Comparison of ENCODE assay signal across 9 cellular contexts in the genomic region with DNA sequence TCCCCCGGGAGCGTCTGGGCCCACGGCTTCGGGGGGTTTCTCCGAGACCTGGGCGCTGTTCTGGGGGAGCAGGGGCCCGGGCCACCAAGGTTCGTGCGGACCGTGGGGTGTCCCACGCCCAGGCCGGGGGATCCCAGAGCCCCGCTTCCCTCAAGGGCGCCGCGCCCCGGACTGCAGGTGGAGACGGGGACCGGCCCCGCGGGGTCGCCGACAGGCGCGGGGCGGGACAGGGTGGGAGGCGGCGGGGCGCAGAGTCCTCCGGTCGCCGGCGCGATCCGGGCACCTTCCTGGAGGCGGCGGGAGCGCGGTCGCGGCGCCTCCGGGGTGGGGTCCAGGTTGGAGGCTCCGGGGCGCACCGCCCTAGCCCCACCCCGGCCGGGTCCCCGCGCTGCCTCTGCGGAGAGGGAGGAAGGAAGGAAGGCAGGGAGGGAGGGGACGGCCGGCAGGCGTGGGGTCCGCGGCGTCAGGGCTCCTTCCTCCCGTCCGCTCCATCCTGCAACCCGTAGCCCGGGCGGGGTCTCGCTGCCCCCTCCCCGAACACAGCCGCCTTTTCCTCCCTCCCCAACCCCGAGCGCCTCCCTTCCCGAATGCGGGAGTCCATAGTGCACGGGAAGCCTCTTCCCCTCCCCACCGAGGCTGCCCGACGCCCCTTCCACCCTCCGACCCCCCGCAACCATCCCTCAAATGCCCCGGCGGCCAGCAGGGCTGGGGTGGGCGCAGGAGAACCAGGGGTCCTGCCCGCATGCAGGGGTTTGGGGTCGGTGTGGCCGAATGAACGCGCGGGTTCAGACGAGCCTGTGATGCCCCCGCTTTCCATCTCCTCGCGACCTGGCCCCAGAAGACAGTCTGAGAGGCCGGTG. TPM values are rescaled to one million over a fixed set of nuclear protein-coding genes. Genes with fewer than 3 reads are reported as not detected.
DNase-seq lines count a peak whose midpoint lies in the region; TF ChIP-seq lines count a peak whose summit lies in the region.
"Had no signal": no experiment of that assay in that cellular context is flagged by ENCODE, and none has a peak within 500 bp of the region (broad histone marks: within the 10 kb centered on the region; RNA-seq: fewer than 3 reads in every experiment).

No MANE protein-coding gene starts in this region.

- H3K9me2 ChIP-seq in MM.1S (replicated peaks; ENCODE audit: insufficient read depth, low read length), result no peaks in the 10 kb centered on the region

- peak overlapping the region; percentile 81 for H3K4me2 ChIP-seq in mesenchymal stem cell (ENCODE audit: low read length, poor library complexity, severe bottlenecking)
- H3K4me2 ChIP-seq in MM.1S (ENCODE audit: low read depth, low read length), result no peak overlapping the region

- H2BK15ac ChIP-seq in mesenchymal stem cell (ENCODE audit: low read depth, poor library complexity, severe bottlenecking), result no peak overlapping the region

- no peak overlapping the region for H3K27ac Mint-ChIP-seq in activated naive CD4-positive, alpha-beta T cell treated with anti-CD3 and anti-CD28 coated beads, Interleukin-2, amount 10 ng/mL, durations not matched to agents 7 days and 5 days

- H3K27ac ChIP-seq in ascending aorta (no peak overlapping the region), mesenchymal stem cell (ENCODE audit: low read length, poor library complexity, severe bottlenecking) (no peak overlapping the region), tibial artery (no peak overlapping the region), MM.1S (ENCODE audit: low read length) (no peak overlapping the region)

- H3K27me3 ChIP-seq in ascending aorta, result peaks cover 21% of the 10 kb centered on the region
- H3K27me3 ChIP-seq in mesenchymal stem cell (ENCODE audit: control insufficient read depth in 1 of 2, insufficient read depth in 1 of 2, low read length in 2 of 2), result peaks cover 47 to 59% of the 10 kb centered on the region in 2 experiments
- H3K27me3 ChIP-seq in tibial artery, result peaks cover 0 to 50% of the 10 kb centered on the region in 2 donors
- H3K27me3 ChIP-seq in MM.1S (replicated peaks; ENCODE audit: insufficient read depth, low read length), result peaks cover 37% of the 10 kb centered on the region

- H3K4ac ChIP-seq in mesenchymal stem cell (ENCODE audit: low read depth in 1 of 2, low read length in 2 of 2), result no peak overlapping the region

- H3K4me3 Mint-ChIP-seq in activated naive CD4-positive, alpha-beta T cell treated with anti-CD3 and anti-CD28 coated beads, Interleukin-2, amount 10 ng/mL, durations not matched to agents 7 days and 5 days, result peak overlapping the region; percentile 66

- WGBS in mesenchymal stem cell, result 8% methylated on average over 43 of the region's 89 CpGs

- H4K8ac ChIP-seq in mesenchymal stem cell (ENCODE audit: low read length), result no peak overlapping the region

- no peak overlapping the region for H3K14ac ChIP-seq in mesenchymal stem cell (ENCODE audit: low read length in 2 of 2)

- TF ChIP-seq CTCF in ascending aorta (IDR thresholded peaks at IDR 0.05), result no peak
- no peak for TF ChIP-seq CTCF in tibial artery (IDR thresholded peaks at IDR 0.05)
- TF ChIP-seq CTCF in MM.1S (IDR thresholded peaks at IDR 0.05; ENCODE audit: low read length), result no peak

- intact Hi-C loops in ascending aorta (cut with DNase I) (loop anchor here (5.0 kb wide), 2 partner anchors 353 to 778 kb away; partner anchors contain the start of genes ARSA and SELENOO), tibial artery (cut with DNase I; ENCODE audit: low total_unique reads) (loop anchor here (5.0 kb wide), 1 partner anchor 68 kb away; the partner anchor contains the start of genes ALG12 and CRELD2)

- no peaks in the 10 kb centered on the region for H3K9me3 ChIP-seq in ascending aorta
- no peaks in the 10 kb centered on the region for H3K9me3 ChIP-seq in mesenchymal stem cell (ENCODE audit: control insufficient read depth, low read length)
- H3K9me3 ChIP-seq in tibial artery, result no peaks in the 10 kb centered on the region
- H3K9me3 ChIP-seq in MM.1S (replicated peaks; ENCODE audit: insufficient read depth, low read length), result no peaks in the 10 kb centered on the region

- no peak overlapping the region for H2BK120ac ChIP-seq in mesenchymal stem cell (ENCODE audit: low read depth, low read length)

- no peak overlapping the region for H2AK5ac ChIP-seq in mesenchymal stem cell (ENCODE audit: low read length, severe bottlenecking)

- no peak overlapping the region for H3K9ac ChIP-seq in mesenchymal stem cell (ENCODE audit: low read length)
- no peak overlapping the region for H3K9ac ChIP-seq in MM.1S (ENCODE audit: low read length)

- H3K36me3 Mint-ChIP-seq in activated naive CD4-positive, alpha-beta T cell treated with anti-CD3 and anti-CD28 coated beads, Interleukin-2, amount 10 ng/mL, durations not matched to agents 7 days and 5 days, result peaks cover 3% of the 10 kb centered on the region

- H3K4me1 ChIP-seq in ascending aorta (peaks cover 9 to 21% of the 10 kb centered on the region in 2 donors), mesenchymal stem cell (ENCODE audit: control insufficient read depth, insufficient read depth, low read depth, low read length) (peaks cover 23% of the 10 kb centered on the region), tibial artery (peaks cover 0 to 31% (median 28%) of the 10 kb centered on the region in 4 donors), MM.1S (ENCODE audit: low read length) (no peaks in the 10 kb centered on the region)

- peaks cover 70% of the 10 kb centered on the region for H3K27me3 Mint-ChIP-seq in activated naive CD4-positive, alpha-beta T cell treated with anti-CD3 and anti-CD28 coated beads, Interleukin-2, amount 10 ng/mL, durations not matched to agents 7 days and 5 days

- H3K79me1 ChIP-seq in mesenchymal stem cell (replicated peaks; ENCODE audit: low read length, poor library complexity, severe bottlenecking), result no peaks in the 10 kb centered on the region

- peak overlapping the region; percentile 41 to 62 for H3K4me3 ChIP-seq in ascending aorta
- no peak overlapping the region for H3K4me3 ChIP-seq in mesenchymal stem cell (ENCODE audit: insufficient read depth in 1 of 2, low read depth in 1 of 2, low read length in 2 of 2)
- H3K4me3 ChIP-seq in tibial artery, result peak overlapping the region; percentile 34 to 50
- no peak overlapping the region for H3K4me3 ChIP-seq in MM.1S (ENCODE audit: low read length)

- H4K91ac ChIP-seq in mesenchymal stem cell (ENCODE audit: low read length), result no peak overlapping the region

- CTCF ChIA-PET in activated naive CD4-positive, alpha-beta T cell treated with anti-CD3 and anti-CD28 coated beads, Interleukin-2, amount 10 ng/mL, durations not matched to agents 7 days and 5 days (lab: Charles Lee), result no interaction called here

- peaks cover 3% of the 10 kb centered on the region for H3K79me2 ChIP-seq in MM.1S (ENCODE audit: low read length)

- no peaks in the 10 kb centered on the region for H3K36me3 ChIP-seq in ascending aorta
- no peaks in the 10 kb centered on the region for H3K36me3 ChIP-seq in mesenchymal stem cell (ENCODE audit: control insufficient read depth in 1 of 2, insufficient read depth in 2 of 2, low read depth in 1 of 2, low read length in 2 of 2)
- no peaks in the 10 kb centered on the region for H3K36me3 ChIP-seq in tibial artery
- H3K36me3 ChIP-seq in MM.1S (replicated peaks; ENCODE audit: insufficient read depth, low read length), result no peaks in the 10 kb centered on the region

- no peak overlapping the region for H2BK5ac ChIP-seq in mesenchymal stem cell (ENCODE audit: low read depth, low read length, poor library complexity, severe bottlenecking)

- H4K20me1 ChIP-seq in MM.1S (ENCODE audit: insufficient read depth, low read length), result no peaks in the 10 kb centered on the region

- H3K23ac ChIP-seq in mesenchymal stem cell (ENCODE audit: low read length in 2 of 2), result peak overlapping the region in 1 of 2 experiments; percentile 34

- H3K4me1 Mint-ChIP-seq in activated naive CD4-positive, alpha-beta T cell treated with anti-CD3 and anti-CD28 coated beads, Interleukin-2, amount 10 ng/mL, durations not matched to agents 7 days and 5 days, result peaks cover 29% of the 10 kb centered on the region

- DNase-seq in activated naive CD4-positive, alpha-beta T cell treated with anti-CD3 and anti-CD28 coated beads, Interleukin-2, amount 10 ng/mL, durations not matched to agents 7 days and 5 days, result peak; percentile 64
- no peak for DNase-seq in activated naive CD4-positive, alpha-beta T cell treated with anti-CD3 and anti-CD28 coated beads, Interleukin-2, amount 50 U/mL, for 16 hours
- no peak for DNase-seq in ascending aorta (ENCODE audit: low spot score in 2 of 2)
- DNase-seq in mesenchymal stem cell, result no peak
- no peak for DNase-seq in tibial artery
- DNase-seq in MM.1S, result no peak
- DNase-seq in COR-L47 (lab: John Stamatoyannopoulos, UW), result no peak
- no peak for DNase-seq in NCI-H128 (lab: John Stamatoyannopoulos, UW; ENCODE audit: unreplicated experiment)
- DNase-seq: activated gamma-delta T cell had no signal

- H3K9me3 Mint-ChIP-seq in activated naive CD4-positive, alpha-beta T cell treated with anti-CD3 and anti-CD28 coated beads, Interleukin-2, amount 10 ng/mL, durations not matched to agents 7 days and 5 days, result no peaks in the 10 kb centered on the region

- H2AFZ ChIP-seq in mesenchymal stem cell (ENCODE audit: low read depth, low read length), result no peak overlapping the region
- no peak overlapping the region for H2AFZ ChIP-seq in MM.1S (ENCODE audit: low read length)

- peaks cover 8% of the 10 kb centered on the region for H3F3A ChIP-seq in MM.1S (ENCODE audit: insufficient read depth, low read length)

- H3K18ac ChIP-seq in mesenchymal stem cell (ENCODE audit: low read depth in 1 of 2, low read length in 2 of 2), result no peak overlapping the region

- H2BK12ac ChIP-seq in mesenchymal stem cell (ENCODE audit: low read length in 2 of 2), result no peak overlapping the region

RNA-seq across cellular contexts. Expression of gene ZBED4, which starts 4.3 kb away (rescaled TPM):
- 10.1 TPM for total RNA-seq in ascending aorta
- 11.3 TPM for polyA plus RNA-seq in mesenchymal stem cell (2013, experiment 1 of 2)
- 11.2 TPM for polyA plus RNA-seq in mesenchymal stem cell (2013, experiment 2 of 2)

RNA-seq across cellular contexts. Expression of gene BRD1, which starts 21.7 kb away (rescaled TPM):
- total RNA-seq in ascending aorta, result 32.5 TPM
- polyA plus RNA-seq in mesenchymal stem cell (2013, experiment 1 of 2), result 10.2 TPM
- polyA plus RNA-seq in mesenchymal stem cell (2013, experiment 2 of 2), result 10.1 TPM

Comparison
In these comparisons a context has a peak if more than half of its experiments do, and no peak if none do; other contexts are left out.
1. H3K4me3 ChIP-seq: peak in ascending aorta (2 of 2) and tibial artery (2 of 2); none in mesenchymal stem cell (0 of 2) and MM.1S (single experiment).